17 cellular contexts compared by ENCODE assay signal in the genomic region with DNA sequence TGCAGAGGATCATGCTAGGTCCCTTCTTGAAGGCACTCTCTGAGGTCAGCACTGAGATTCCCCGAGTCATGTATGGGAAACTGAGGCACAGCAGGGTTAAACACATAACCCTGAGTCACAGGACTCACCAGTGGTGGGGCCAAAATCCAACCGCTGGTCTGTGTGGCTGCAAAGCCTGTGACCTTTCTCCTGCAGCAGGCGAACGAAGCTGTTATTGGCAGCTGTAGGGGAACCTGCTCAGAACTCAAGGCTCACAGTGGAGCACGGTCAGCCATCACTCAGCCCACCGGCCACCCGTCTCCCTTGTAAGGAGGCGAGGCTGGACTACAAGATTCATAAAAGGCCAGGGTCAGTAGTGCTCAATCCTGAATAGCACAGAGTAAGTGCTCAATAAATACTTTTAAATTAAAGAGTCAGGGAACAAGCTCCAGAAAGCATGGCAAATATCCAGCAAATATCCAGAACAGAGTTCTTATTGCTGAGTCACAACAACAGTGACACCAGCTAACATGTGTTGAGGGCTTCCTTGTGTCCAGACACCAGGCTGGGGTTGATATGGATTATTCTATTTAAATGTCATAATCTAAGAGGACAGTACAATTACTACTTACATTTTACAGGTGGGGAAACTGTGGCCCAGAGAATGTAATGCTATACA. TPM values are rescaled to one million over a fixed set of nuclear protein-coding genes. Genes with fewer than 3 reads are reported as not detected.
DNase-seq lines count a peak whose midpoint lies in the region; ATAC-seq and TF ChIP-seq lines count a peak whose summit lies in the region.
"Had no signal": no experiment of that assay in that cellular context is flagged by ENCODE, and none has a peak within 500 bp of the region (broad histone marks: within the 10 kb centered on the region; RNA-seq: fewer than 3 reads in every experiment).

No MANE protein-coding gene starts in this region.

- no peak overlapping the region for H3K4me3 ChIP-seq in right cardiac atrium (ENCODE audit: low read length)
- H3K4me3 ChIP-seq: SK-N-MC had no signal

- no peak overlapping the region for H3K27ac ChIP-seq in right cardiac atrium (ENCODE audit: low read length)
- no peak overlapping the region for H3K27ac ChIP-seq in RWPE1
- H3K27ac ChIP-seq: KMS-11, SK-N-MC had no signal

- H3K4me3 Mint-ChIP-seq in brain, result no peak overlapping the region
- H3K4me3 Mint-ChIP-seq: CD4-positive, CD25-positive, alpha-beta regulatory T cell had no signal

- no peaks in the 10 kb centered on the region for H3K9me3 ChIP-seq in right cardiac atrium (ENCODE audit: control insufficient read depth, low read length)

- H3K27me3 Mint-ChIP-seq in brain, result no peaks in the 10 kb centered on the region

- peaks cover 0 to 9% (median 4%) of the 10 kb centered on the region in 5 experiments for H3K9me3 Mint-ChIP-seq in brain

- H3K36me3 Mint-ChIP-seq in brain, result no peaks in the 10 kb centered on the region
- H3K36me3 Mint-ChIP-seq: CD4-positive, CD25-positive, alpha-beta regulatory T cell had no signal

- DNase-seq in EL, result peak; percentile 21
- DNase-seq in left lobe of liver (ENCODE audit: low spot score), result no peak
- DNase-seq in right cardiac atrium, result no peak
- no peak for DNase-seq in hypothalamus (lab: John Stamatoyannopoulos, UW)
- DNase-seq in RWPE1 (ENCODE audit: low spot score), result no peak
- DNase-seq: CD4-positive, CD25-positive, alpha-beta regulatory T cell; COR-L47; DMS 273 treated with DMSO at 0.1 percent for 48 hours; GOT3; NCI-H1417 treated with DMSO at 0.1 percent for 48 hours; NCI-H1930; NCI-H345; NCI-H526 had no signal

- peak overlapping the region in 3 of 5 experiments; percentile 86 to 96 (median 87) for H3K27ac Mint-ChIP-seq in brain
- H3K27ac Mint-ChIP-seq: CD4-positive, CD25-positive, alpha-beta regulatory T cell had no signal

- ATAC-seq in left lobe of liver (peak; percentile 57), GM19395 (IDR thresholded peaks at IDR 0.05; ENCODE audit: unreplicated experiment) (no peak), right cardiac atrium (no peak)

- 90% methylated on average over 8 of the region's 8 CpGs for WGBS in right cardiac atrium

- CTCF ChIA-PET in RWPE1 (lab: Yijun Ruan, JAX), result no interaction called here

- intact Hi-C loops in right cardiac atrium (cut with DNase I), result no loop called here

- TF ChIP-seq CTCF in brain (conservative IDR thresholded peaks at IDR 0.05) (no peak), RWPE1 (conservative IDR thresholded peaks at IDR 0.05; ENCODE audit: low read depth) (no peak)

- peaks cover 3% of the 10 kb centered on the region for H3K4me1 ChIP-seq in right cardiac atrium (ENCODE audit: control insufficient read depth, insufficient read depth, low read length)

- POLR2A ChIA-PET in RWPE1 (lab: Yijun Ruan, JAX; ENCODE audit: low non-redundant PET), result no interaction called here

- H3K27me3 ChIP-seq in right cardiac atrium (ENCODE audit: control insufficient read depth, insufficient read depth), result no peaks in the 10 kb centered on the region

- H3K4me1 Mint-ChIP-seq in brain, result peaks cover 67% of the 10 kb centered on the region
- H3K4me1 Mint-ChIP-seq: CD4-positive, CD25-positive, alpha-beta regulatory T cell had no signal

RNA-seq across cellular contexts. Expression of a gene that starts 34.9 kb away (rescaled TPM):
- polyA plus RNA-seq in brain (ENCODE audit: insufficient read depth, low read depth, low replicate concordance), result 6.0 TPM
- total RNA-seq in left lobe of liver, result 12.8 TPM
- total RNA-seq in right cardiac atrium, result 10 to 100 TPM in 1 of 4 donors, 1 to 10 TPM in 3; 5.0 to 11.9 (median 8.7) TPM
- polyA plus RNA-seq in right cardiac atrium, result 2.2 TPM
